ENCODE assay signal across 1 cellular context in genomic region chr7:98598846-98599615, GRCh38.
TF ChIP-seq lines count a peak whose summit lies in the region.

No MANE protein-coding gene starts in this region.

TF ChIP-seq in HEK293, 187 proteins besides CTCF, POLR2A, EP300 and RAD21 (continued from another document):
- TF ChIP-seq ZSCAN18 (tag by site-specific recombination; IDR thresholded peaks at IDR 0.05) (no peak), ZNF560 (tag by site-specific recombination; IDR thresholded peaks at IDR 0.05; ENCODE audit: borderline replicate concordance) (peak; percentile 79; the same call in 1 of the 2 replicates), ZNF558 (tag by site-specific recombination; IDR thresholded peaks at IDR 0.05) (peak; percentile 83), ZNF654 (tag by site-specific recombination; IDR thresholded peaks at IDR 0.05; ENCODE audit: low read depth) (peak; percentile 37), ZNF138 (tag by site-specific recombination; IDR thresholded peaks at IDR 0.05; ENCODE audit: borderline replicate concordance) (no peak), RBAK (tag by site-specific recombination; IDR thresholded peaks at IDR 0.05) (no peak), ZNF19 (tag by site-specific recombination; IDR thresholded peaks at IDR 0.05; ENCODE audit: low read depth) (no peak), ZNF677 (tag by site-specific recombination; IDR thresholded peaks at IDR 0.05) (no peak), ZNF18 (tag by site-specific recombination; IDR thresholded peaks at IDR 0.05) (no peak), GLIS1 (tag by site-specific recombination; IDR thresholded peaks at IDR 0.05) (no peak), ZNF555 (tag by site-specific recombination; conservative IDR thresholded peaks at IDR 0.05) (peak; percentile 96), ZFP3 (tag by site-specific recombination; IDR thresholded peaks at IDR 0.05; ENCODE audit: low read depth) (no peak), HOXC10 (CRISPR knock-in tag; IDR thresholded peaks at IDR 0.05) (no peak), ZFP37 (tag by site-specific recombination; IDR thresholded peaks at IDR 0.05) (0 out of 2 replicates have a peak, but pooled peaks have one; percentile 46), ZNF280C (tag by site-specific recombination; IDR thresholded peaks at IDR 0.05) (no peak), ZNF513 (tag by site-specific recombination; IDR thresholded peaks at IDR 0.05) (no peak), ZNF580 (tag by site-specific recombination; IDR thresholded peaks at IDR 0.05) (no peak), ELK4 (IDR thresholded peaks at IDR 0.05; ENCODE audit: borderline replicate concordance, low read depth, low read length) (no peak), ZNF394 (tag by site-specific recombination; IDR thresholded peaks at IDR 0.05; ENCODE audit: borderline replicate concordance) (peak; percentile 97), SETDB1 (IDR thresholded peaks at IDR 0.05; ENCODE audit: insufficient read length, low read length) (no peak), ZNF837 (tag by site-specific recombination; IDR thresholded peaks at IDR 0.05) (no peak), KLF9 (tag by site-specific recombination; IDR thresholded peaks at IDR 0.05; ENCODE audit: low read depth) (no peak), ZBTB20 (tag by site-specific recombination; IDR thresholded peaks at IDR 0.05) (no peak), SP2 (tag by site-specific recombination; IDR thresholded peaks at IDR 0.05) (no peak), ZNF692 (tag by site-specific recombination; IDR thresholded peaks at IDR 0.05) (no peak), YY2 (tag by site-specific recombination; IDR thresholded peaks at IDR 0.05) (no peak), SCRT2 (tag by site-specific recombination; IDR thresholded peaks at IDR 0.05) (no peak), ZNF571 (tag by site-specific recombination; IDR thresholded peaks at IDR 0.05) (no peak), BCL11A (tag by site-specific recombination; IDR thresholded peaks at IDR 0.05; ENCODE audit: low read depth) (no peak), ZNF416 (tag by site-specific recombination; IDR thresholded peaks at IDR 0.05) (no peak), ZNF341 (tag by site-specific recombination; IDR thresholded peaks at IDR 0.05; ENCODE audit: low read depth) (0 out of 2 replicates have a peak, but pooled peaks have one; percentile 11), ZNF791 (tag by site-specific recombination; IDR thresholded peaks at IDR 0.05) (no peak), HOXD13 (CRISPR knock-in tag; IDR thresholded peaks at IDR 0.05; ENCODE audit: borderline replicate concordance) (no peak), ZBTB1 (tag by site-specific recombination; IDR thresholded peaks at IDR 0.05) (no peak), ZNF548 (tag by site-specific recombination; IDR thresholded peaks at IDR 0.05) (no peak), ZNF239 (tag by site-specific recombination; IDR thresholded peaks at IDR 0.05) (no peak), ZNF202 (tag by site-specific recombination; IDR thresholded peaks at IDR 0.05; ENCODE audit: borderline replicate concordance) (0 out of 2 replicates have a peak, but pooled peaks have one; percentile 75), ZNF2 (tag by site-specific recombination; IDR thresholded peaks at IDR 0.05) (no peak), ZBTB26 (tag by site-specific recombination; optimal IDR thresholded peaks at IDR 0.05) (no peak), HOXA7 (CRISPR knock-in tag; IDR thresholded peaks at IDR 0.05; ENCODE audit: borderline replicate concordance) (no peak), ZNF610 (tag by site-specific recombination; IDR thresholded peaks at IDR 0.05; ENCODE audit: borderline replicate concordance) (no peak), KLF8 (tag by site-specific recombination; IDR thresholded peaks at IDR 0.05) (no peak), KLF7 (tag by site-specific recombination; IDR thresholded peaks at IDR 0.05; ENCODE audit: borderline replicate concordance) (no peak), TSHZ1 (tag by site-specific recombination; IDR thresholded peaks at IDR 0.05; ENCODE audit: borderline replicate concordance) (no peak), TCF7L2 (IDR thresholded peaks at IDR 0.05; ENCODE audit: borderline replicate concordance, low read depth, low read length) (no peak), ZNF585B (tag by site-specific recombination; IDR thresholded peaks at IDR 0.05) (no peak), ZNF621 (tag by site-specific recombination; IDR thresholded peaks at IDR 0.05) (no peak), SP7 (tag by site-specific recombination; IDR thresholded peaks at IDR 0.05) (no peak), GFI1B (tag by site-specific recombination; IDR thresholded peaks at IDR 0.05) (no peak)
TF ChIP-seq in HEK293: peak in this region for 29.
